ENCODE assay signal across 8 cellular contexts in genomic region chr21:45319461-45320211, GRCh38. TPM values are rescaled to one million over a fixed set of nuclear protein-coding genes. Genes with fewer than 3 reads are reported as not detected.
DNase-seq lines count a peak whose midpoint lies in the region; ATAC-seq and TF ChIP-seq lines count a peak whose summit lies in the region.
"Had no signal": no experiment of that assay in that cellular context is flagged by ENCODE, and none has a peak within 500 bp of the region (broad histone marks: within the 10 kb centered on the region; RNA-seq: fewer than 3 reads in every experiment).

No MANE protein-coding gene starts in this region.

- ATAC-seq in mucosa of descending colon = peak; percentile 19
- ATAC-seq in upper lobe of left lung (ENCODE audit: low FRiP score in 2 of 2) = peak in 1 of 2 donors; percentile 54
- no peak for ATAC-seq in GM18907 (IDR thresholded peaks at IDR 0.05; ENCODE audit: unreplicated experiment)
- no peak for ATAC-seq in GM19452 (IDR thresholded peaks at IDR 0.05; ENCODE audit: unreplicated experiment)

- DNase-seq in MV-4-11 (lab: John Stamatoyannopoulos, UW) = peak; percentile 31
- peak in 1 of 3 donors; percentile 46 for DNase-seq in mucosa of descending colon
- peak in 1 of 2 donors; percentile 81 for DNase-seq in upper lobe of left lung
- DNase-seq in NCI-H2196 treated with DMSO at 0.1 percent for 48 hours (lab: John Stamatoyannopoulos, UW; ENCODE audit: unreplicated experiment) = no peak
- DNase-seq: activated gamma-delta T cell had no signal

- H3K9me3 ChIP-seq in duodenal mucosa (ENCODE audit: control insufficient read depth in 1 of 2, low read length in 2 of 2) (no peaks in the 10 kb centered on the region), mucosa of descending colon (no peaks in the 10 kb centered on the region), upper lobe of left lung (no peaks in the 10 kb centered on the region)

- peak in 1 of 4 donors; percentile 47 for TF ChIP-seq POLR2A in upper lobe of left lung (IDR thresholded peaks at IDR 0.05)

- peak; percentile 57 to 91 (median 78) for TF ChIP-seq EP300 in upper lobe of left lung (IDR thresholded peaks at IDR 0.05)

- 50 to 58% methylated on average over 12 to 19 of the region's 23 CpGs for WGBS in upper lobe of left lung, 2 donors

- H3K4me1 ChIP-seq in duodenal mucosa (ENCODE audit: control insufficient read depth in 1 of 2, insufficient read depth in 2 of 2, low read length in 2 of 2) (peaks cover 14 to 22% of the 10 kb centered on the region in 2 donors), mucosa of descending colon (ENCODE audit: low read depth) (no peaks in the 10 kb centered on the region), upper lobe of left lung (peaks cover 65 to 70% (median 69%) of the 10 kb centered on the region in 4 donors)

- TF ChIP-seq CTCF in mucosa of descending colon (IDR thresholded peaks at IDR 0.05) = no peak
- TF ChIP-seq CTCF in upper lobe of left lung (IDR thresholded peaks at IDR 0.05) = peak in 2 of 6 experiments; percentile 23 to 34

- intact Hi-C loops in mucosa of descending colon (cut with DNase I, micrococcal nuclease) = no loop called here

- no peak overlapping the region for H3K9ac ChIP-seq in duodenal mucosa (ENCODE audit: low read depth in 1 of 2, low read length in 2 of 2)

- H3K4me3 ChIP-seq in duodenal mucosa (ENCODE audit: low read depth in 1 of 2, low read length in 2 of 2) (no peak overlapping the region), mucosa of descending colon (no peak overlapping the region), upper lobe of left lung (no peak overlapping the region)

- H3K27ac ChIP-seq in duodenal mucosa (ENCODE audit: low read depth, low read length) (peak overlapping the region; percentile 75), upper lobe of left lung (peak overlapping the region; percentile 85 to 96 (median 91))

- no peaks in the 10 kb centered on the region for H3K36me3 ChIP-seq in duodenal mucosa (ENCODE audit: control insufficient read depth in 1 of 2, insufficient read depth in 2 of 2, low read length in 2 of 2)
- no peaks in the 10 kb centered on the region for H3K36me3 ChIP-seq in mucosa of descending colon (ENCODE audit: low read depth)
- no peaks in the 10 kb centered on the region for H3K36me3 ChIP-seq in upper lobe of left lung

- H3K27me3 ChIP-seq in duodenal mucosa (ENCODE audit: control insufficient read depth in 1 of 2, insufficient read depth in 2 of 2, low read length in 2 of 2) (peaks cover 0 to 4% of the 10 kb centered on the region in 2 donors), upper lobe of left lung (no peaks in the 10 kb centered on the region)

RNA-seq across cellular contexts. Expression of gene POFUT2, which starts 31.9 kb away (rescaled TPM):
- total RNA-seq in mucosa of descending colon = 10 to 100 TPM; 26.4 to 38.0 (median 29.8) TPM
- 10 to 100 TPM; 19.9 to 89.1 (median 32.5) TPM for total RNA-seq in upper lobe of left lung
